11 cellular contexts compared by ENCODE assay signal in the genomic region with DNA sequence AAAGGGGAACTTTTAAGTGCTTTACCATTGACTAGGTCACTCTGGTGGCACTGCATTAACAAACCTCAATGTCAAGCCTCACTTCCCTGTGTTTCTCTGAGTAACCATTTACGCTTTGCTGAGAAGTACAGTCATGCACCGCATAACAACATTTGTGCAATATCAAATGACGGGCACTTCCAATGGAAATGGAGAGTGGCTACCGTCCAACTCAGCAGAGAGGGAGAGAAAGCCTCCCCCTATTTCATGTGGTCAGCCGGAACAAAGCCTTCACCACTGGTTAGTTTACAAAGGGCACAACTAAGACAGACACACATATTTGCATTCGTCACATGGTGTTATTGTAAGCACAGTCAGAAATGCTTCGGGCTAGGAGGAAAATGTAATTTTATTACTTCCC.
DNase-seq lines count a peak whose midpoint lies in the region; ATAC-seq, FAIRE-seq and TF ChIP-seq lines count a peak whose summit lies in the region.
"Had no signal": no experiment of that assay in that cellular context is flagged by ENCODE, and none has a peak within 500 bp of the region (broad histone marks: within the 10 kb centered on the region; RNA-seq: fewer than 3 reads in every experiment).

No MANE protein-coding gene starts in this region.

- H3K9me3 Mint-ChIP-seq in chondrocyte (ENCODE audit: low read depth) (peaks cover 23% of the 10 kb centered on the region), osteocyte (ENCODE audit: unreplicated experiment) (peaks cover 14% of the 10 kb centered on the region), natural killer cell (no peaks in the 10 kb centered on the region)

- TF ChIP-seq POLR2A in H54 (IDR thresholded peaks at IDR 0.05; ENCODE audit: low read depth, low read length) (no peak), GM12892 (IDR thresholded peaks at IDR 0.05; ENCODE audit: low read depth, low read length) (no peak)

- peaks cover 4% of the 10 kb centered on the region for H3K36me3 Mint-ChIP-seq in chondrocyte (ENCODE audit: low read depth)
- H3K36me3 Mint-ChIP-seq in osteocyte (ENCODE audit: unreplicated experiment): peaks cover 4% of the 10 kb centered on the region
- H3K36me3 Mint-ChIP-seq in natural killer cell: no peaks in the 10 kb centered on the region

- H3K4me1 Mint-ChIP-seq in chondrocyte (ENCODE audit: low read depth) (peaks cover 6% of the 10 kb centered on the region), osteocyte (ENCODE audit: unreplicated experiment) (peaks cover 11% of the 10 kb centered on the region), natural killer cell (peaks cover 3 to 5% of the 10 kb centered on the region in 2 donors)

- no peaks in the 10 kb centered on the region for H3K27me3 Mint-ChIP-seq in chondrocyte (ENCODE audit: low read depth)
- H3K27me3 Mint-ChIP-seq in osteocyte (ENCODE audit: unreplicated experiment): peaks cover 24% of the 10 kb centered on the region
- H3K27me3 Mint-ChIP-seq in natural killer cell (ENCODE audit: low read depth in 2 of 2): peaks cover 23 to 66% of the 10 kb centered on the region in 2 donors

- H3K4me3 Mint-ChIP-seq in chondrocyte (ENCODE audit: unreplicated experiment) (no peak overlapping the region), osteocyte (ENCODE audit: unreplicated experiment) (no peak overlapping the region), natural killer cell (no peak overlapping the region)
- H3K4me3 Mint-ChIP-seq: activated T-cell treated with anti-CD3 and anti-CD28 coated beads, Interleukin-2, amount 50 U/mL, for 4 hours had no signal

- intact Hi-C loops in natural killer cell (cut with micrococcal nuclease): no loop called here

- DNase-seq in H54 (ENCODE audit: insufficient read length, low spot score): no peak
- peak; percentile 26 for DNase-seq in NCI-H510A treated with DMSO at 0.1 percent for 48 hours (lab: John Stamatoyannopoulos, UW)
- DNase-seq in chondrocyte (ENCODE audit: low spot score): no peak
- no peak for DNase-seq in osteocyte (ENCODE audit: extremely low spot score, unreplicated experiment)
- DNase-seq in hypothalamus (lab: John Stamatoyannopoulos, UW): no peak
- no peak for DNase-seq in GM12892 (ENCODE audit: insufficient read length)
- DNase-seq in natural killer cell: no peak
- DNase-seq: activated T-cell treated with anti-CD3 and anti-CD28 coated beads, Interleukin-2, amount 50 U/mL, for 4 hours; GDM1; SIG-M5 had no signal

- ATAC-seq in GM21717 (IDR thresholded peaks at IDR 0.05; ENCODE audit: unreplicated experiment): no peak
- no peak for ATAC-seq in natural killer cell
- ATAC-seq: activated T-cell treated with anti-CD3 and anti-CD28 coated beads, Interleukin-2, amount 50 U/mL, for 4 hours had no signal

- FAIRE-seq in H54 (lab: Jason Lieb, UNC) (peak; percentile 99), GM12892 (lab: Jason Lieb, UNC) (no peak)

- TF ChIP-seq CTCF in chondrocyte (IDR thresholded peaks at IDR 0.05): no peak
- TF ChIP-seq CTCF in osteocyte (IDR thresholded peaks at IDR 0.05): no peak
- TF ChIP-seq CTCF in natural killer cell (IDR thresholded peaks at IDR 0.05): no peak

- H3K27ac Mint-ChIP-seq in chondrocyte (ENCODE audit: unreplicated experiment) (peak overlapping the region; percentile 58), osteocyte (ENCODE audit: unreplicated experiment) (peak overlapping the region; percentile 40), natural killer cell (no peak overlapping the region)

Comparison
In these comparisons a context has a peak if more than half of its experiments do, and no peak if none do; other contexts are left out.
1. H3K27ac Mint-ChIP-seq: peak in chondrocyte (single experiment) and osteocyte (single experiment); none in natural killer cell (0 of 2).